Comparison of ENCODE assay signal across 1 cellular context in the genomic region with DNA sequence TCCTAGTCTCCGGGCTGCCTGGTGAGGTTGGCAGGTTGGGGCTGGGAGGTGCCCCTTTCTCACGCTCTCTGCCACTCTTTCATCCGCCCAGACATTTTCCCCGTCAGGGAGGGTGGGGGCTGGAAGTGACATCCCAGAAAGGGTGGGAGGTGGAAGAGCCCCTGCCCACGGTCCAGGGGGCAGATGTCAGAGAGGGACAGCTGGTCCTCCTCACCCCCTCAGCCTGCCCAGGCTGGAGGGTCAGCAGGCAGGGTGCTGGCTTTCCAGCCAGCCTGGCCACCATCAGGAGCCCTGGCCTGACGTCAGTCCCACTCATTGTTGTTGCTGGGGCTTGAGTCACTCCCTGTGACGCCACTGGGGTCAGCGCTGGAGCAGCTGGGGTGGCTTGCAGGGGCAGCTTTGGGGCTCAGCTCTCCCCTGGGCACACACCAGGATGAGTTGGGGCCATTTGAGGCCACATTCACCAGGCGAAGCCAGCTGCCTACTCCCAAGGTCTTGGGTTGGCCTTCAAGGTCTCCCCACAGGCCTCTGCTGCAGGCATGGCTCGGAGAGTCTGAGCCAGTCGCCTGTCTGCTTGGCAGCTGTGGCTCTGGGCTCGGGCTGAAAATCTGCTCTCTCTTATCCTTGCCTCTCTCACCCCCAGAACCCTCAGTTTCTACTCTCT.
TF ChIP-seq lines count a peak whose summit lies in the region.

No MANE protein-coding gene starts in this region.

TF ChIP-seq in endothelial cell of umbilical vein, 7 proteins besides CTCF, POLR2A, EP300 and RAD21:
- TF ChIP-seq JUN (IDR thresholded peaks at IDR 0.05; ENCODE audit: borderline replicate concordance, insufficient read depth, insufficient read length, low read depth) (peak; percentile 29), FOS (IDR thresholded peaks at IDR 0.05; ENCODE audit: borderline replicate concordance, insufficient read depth, low read length) (peak; percentile 53)
- TF ChIP-seq, protein P1, sequence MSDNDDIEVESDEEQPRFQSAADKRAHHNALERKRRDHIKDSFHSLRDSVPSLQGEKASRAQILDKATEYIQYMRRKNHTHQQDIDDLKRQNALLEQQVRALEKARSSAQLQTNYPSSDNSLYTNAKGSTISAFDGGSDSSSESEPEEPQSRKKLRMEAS (IDR thresholded peaks at IDR 0.05; ENCODE audit: insufficient read depth, insufficient read length), result no peak
TF ChIP-seq in endothelial cell of umbilical vein: peak in this region for 2.
